11 cellular contexts compared by ENCODE assay signal in genomic region chr7:117278040-117278439, GRCh38. TPM values are rescaled to one million over a fixed set of nuclear protein-coding genes. Genes with fewer than 3 reads are reported as not detected.
"Had no signal": no experiment of that assay in that cellular context is flagged by ENCODE, and none has a peak within 500 bp of the region (broad histone marks: within the 10 kb centered on the region; RNA-seq: fewer than 3 reads in every experiment).

No MANE protein-coding gene starts in this region.

- H3K9me3 Mint-ChIP-seq: HFFc6 had no signal

- H3K4me3 ChIP-seq: GM23248, HAP-1 had no signal

- H3K27ac Mint-ChIP-seq: HFFc6 had no signal

- H3K9me3 ChIP-seq: HAP-1 had no signal

- DNase-seq: GM23248, GOT3, H7, HFFc6, KBM-7 had no signal

- ATAC-seq: HCT116, HepG2 had no signal

- H2AFZ ChIP-seq: GM23248 had no signal

- H3K36me3 ChIP-seq: HAP-1 had no signal

- H3K9ac ChIP-seq: GM23248 had no signal

- H3K4me3 Mint-ChIP-seq: HFFc6 had no signal

- H3K4me1 ChIP-seq: HAP-1 had no signal

- H3K27ac ChIP-seq: GM23248, HL-60 had no signal

RNA-seq across cellular contexts. Expression of gene WNT2, which starts 44.8 kb away (rescaled TPM):
- total RNA-seq: H4, H7, HepG2, HFFc6, HT1080 had no signal
- polyA plus RNA-seq: HepG2 had no signal
